Comparison of ENCODE assay signal across 32 cellular contexts in genomic region chr11:94956963-94957362, GRCh38.
"Had no signal": no experiment of that assay in that cellular context is flagged by ENCODE, and none has a peak within 500 bp of the region (broad histone marks: within the 10 kb centered on the region; RNA-seq: fewer than 3 reads in every experiment).

No MANE protein-coding gene starts in this region.

- H3K4me3 ChIP-seq: cardiac muscle cell, SJSA1 had no signal

- H3K4me3 Mint-ChIP-seq: activated B cell treated with CpG ODN at 0.5 μM for 24 hours; activated CD4-positive, alpha-beta memory T cell treated with anti-CD3 and anti-CD28 coated beads, Interleukin-2, amount 10 ng/mL, durations not matched to agents 7 days and 5 days; activated naive CD4-positive, alpha-beta T cell treated with anti-CD3 and anti-CD28 coated beads for 36 hours; activated naive CD8-positive, alpha-beta T cell; activated T-helper 17 cell treated with anti-CD3 and anti-CD28 coated beads, Interleukin-2, amount 50 U/mL, for 72 hours; brain; T-helper 1 cell treated with Interleukin-12 subunit alpha and Interleukin-12 subunit beta and Interleukin-4 antibody, amounts not matched to agents 30 μg/mL and 1 μg/mL, for 36 hours had no signal

- H3K27ac Mint-ChIP-seq: activated B cell treated with CpG ODN at 0.5 μM for 24 hours; activated CD4-positive, alpha-beta memory T cell treated with anti-CD3 and anti-CD28 coated beads, Interleukin-2, amount 10 ng/mL, durations not matched to agents 7 days and 5 days; activated naive CD4-positive, alpha-beta T cell treated with anti-CD3 and anti-CD28 coated beads for 36 hours; activated naive CD8-positive, alpha-beta T cell; activated T-helper 17 cell treated with anti-CD3 and anti-CD28 coated beads, Interleukin-2, amount 50 U/mL, for 72 hours; brain; T-helper 1 cell treated with Interleukin-12 subunit alpha and Interleukin-12 subunit beta and Interleukin-4 antibody, amounts not matched to agents 30 μg/mL and 1 μg/mL, for 36 hours had no signal

- H3K9me3 ChIP-seq: SJSA1 had no signal

- FAIRE-seq: astrocyte, TTC549 had no signal

- H3K27ac ChIP-seq: cardiac muscle cell, RWPE1, SJSA1 had no signal

- H3K27me3 ChIP-seq: cardiac muscle cell, SJSA1 had no signal

- H3K4me1 ChIP-seq: SJSA1 had no signal

- ATAC-seq: activated T-helper 17 cell treated with anti-CD3 and anti-CD28 coated beads, Interleukin-2, amount 50 U/mL, for 72 hours; Panc1 had no signal

- H3K27me3 Mint-ChIP-seq: activated B cell treated with CpG ODN at 0.5 μM for 24 hours; activated naive CD8-positive, alpha-beta T cell; activated T-helper 17 cell treated with anti-CD3 and anti-CD28 coated beads, Interleukin-2, amount 50 U/mL, for 72 hours had no signal

- H3K9me3 Mint-ChIP-seq: activated B cell treated with CpG ODN at 0.5 μM for 24 hours; activated CD4-positive, alpha-beta memory T cell treated with anti-CD3 and anti-CD28 coated beads, Interleukin-2, amount 10 ng/mL, durations not matched to agents 7 days and 5 days; activated naive CD4-positive, alpha-beta T cell treated with anti-CD3 and anti-CD28 coated beads for 36 hours; activated T-helper 17 cell treated with anti-CD3 and anti-CD28 coated beads, Interleukin-2, amount 50 U/mL, for 72 hours; T-helper 1 cell treated with Interleukin-12 subunit alpha and Interleukin-12 subunit beta and Interleukin-4 antibody, amounts not matched to agents 30 μg/mL and 1 μg/mL, for 36 hours had no signal

- DNase-seq: activated B cell treated with CpG ODN at 0.5 μM for 24 hours; activated CD4-positive, alpha-beta memory T cell treated with anti-CD3 and anti-CD28 coated beads, Interleukin-2, amount 10 ng/mL, durations not matched to agents 7 days and 5 days; activated CD4-positive, alpha-beta T cell treated with anti-CD3 and anti-CD28 coated beads for 1 hour; activated CD4-positive, alpha-beta T cell treated with anti-CD3 and anti-CD28 coated beads, Interleukin-2, amount 50 U/mL, for 1 hour; activated gamma-delta T cell; activated naive CD4-positive, alpha-beta T cell treated with anti-CD3 and anti-CD28 coated beads for 36 hours; activated T-cell treated with anti-CD3 and anti-CD28 coated beads for 4 hours; activated T-cell treated with anti-CD3 and anti-CD28 coated beads, Interleukin-2, amount 50 U/mL, for 48 hours; amygdala; Kasumi-1; KBM-7; NCI-H1092; NCI-H1417 treated with DMSO at 0.1 percent for 48 hours; NCI-H1694; NCI-H2029; NCI-H2107; NCI-H2171 treated with DMSO at 0.1 percent for 48 hours; NCI-H345; NCI-H510A; NCI-H526 treated with DMSO at 0.1 percent for 48 hours; NCI-H82; SHP77 had no signal

- H3K36me3 ChIP-seq: SJSA1 had no signal

- H3K4me1 Mint-ChIP-seq: activated B cell treated with CpG ODN at 0.5 μM for 24 hours; activated CD4-positive, alpha-beta memory T cell treated with anti-CD3 and anti-CD28 coated beads, Interleukin-2, amount 10 ng/mL, durations not matched to agents 7 days and 5 days; activated T-helper 17 cell treated with anti-CD3 and anti-CD28 coated beads, Interleukin-2, amount 50 U/mL, for 72 hours had no signal
